8 cellular contexts compared by ENCODE assay signal in genomic region chr17:71975998-71976649, GRCh38.
DNase-seq lines count a peak whose midpoint lies in the region; ATAC-seq, FAIRE-seq and TF ChIP-seq lines count a peak whose summit lies in the region.

No MANE protein-coding gene starts in this region.

- no peaks in the 10 kb centered on the region for H3K4me1 ChIP-seq in ovary (ENCODE audit: insufficient read depth)

- no TSS peak for BruUV-seq in Calu3 (replicated peaks; lab: Mats Ljungman, UMichigan)

- H3K4me1 Mint-ChIP-seq in Calu3 (ENCODE audit: low read depth, unreplicated experiment), result peaks cover 10% of the 10 kb centered on the region

- no peak for FAIRE-seq in frontal cortex (lab: Jason Lieb, UNC)

- no peaks in the 10 kb centered on the region for H3K36me3 ChIP-seq in ovary

- H3K4me3 Mint-ChIP-seq in Calu3 (ENCODE audit: low read depth, unreplicated experiment), result peak overlapping the region; percentile 27

- H3K9me3 Mint-ChIP-seq in Calu3 (ENCODE audit: low read depth, unreplicated experiment), result peaks cover 2% of the 10 kb centered on the region

- H3K27me3 ChIP-seq in ovary, result no peaks in the 10 kb centered on the region

- peaks cover 3% of the 10 kb centered on the region for H3K36me3 Mint-ChIP-seq in Calu3 (ENCODE audit: insufficient read depth, unreplicated experiment)

- no peak overlapping the region for H3K27ac ChIP-seq in ovary

- no peak for TF ChIP-seq POLR2A in ovary (IDR thresholded peaks at IDR 0.05)

- intact Hi-C loops in Calu3 (cut with micrococcal nuclease; ENCODE audit: unreplicated experiment), result loop anchor here (10.0 kb wide), 1 partner anchor 139 kb away; no protein-coding TSS in a partner anchor
- intact Hi-C loops in ovary (cut with DNase I), result no loop called here

- no peak overlapping the region for H3K4me3 ChIP-seq in ovary

- CTCF ChIA-PET in Calu3 (lab: Charles Lee), result interaction anchor here (0.6 to 1.0 kb wide), 3 partner anchors 16 to 1209 kb away, joined by 3 to 9 read pairs (median 5); no protein-coding TSS in a partner anchor

- peak overlapping the region; percentile 13 for H3K27ac Mint-ChIP-seq in Calu3 (ENCODE audit: unreplicated experiment)

- H3K9me3 ChIP-seq in ovary, result no peaks in the 10 kb centered on the region

- ATAC-seq in SK-N-SH treated with all-trans-retinoic acid at 6 μM for 48 hours (peak; percentile 100), GM19328 (IDR thresholded peaks at IDR 0.05; ENCODE audit: unreplicated experiment) (no peak), HG03457 (IDR thresholded peaks at IDR 0.05; ENCODE audit: unreplicated experiment) (no peak), GM18502 (IDR thresholded peaks at IDR 0.05; ENCODE audit: poor library complexity, unreplicated experiment) (no peak)

- DNase-seq in Calu3 (peak; percentile 78), frontal cortex (ENCODE audit: low spot score in 2 of 2) (peak; percentile 10 to 58), ovary (peak; percentile 15 to 48 (median 38)), NCI-H2227 treated with DMSO at 0.1 percent for 48 hours (lab: John Stamatoyannopoulos, UW) (no peak)

- WGBS in ovary, 3 donors, result 33 to 53% (median 49%) methylated on average over 15 of the region's 15 CpGs

- H3K27me3 Mint-ChIP-seq in Calu3 (ENCODE audit: unreplicated experiment), result no peaks in the 10 kb centered on the region

- TF ChIP-seq CTCF in Calu3 (IDR thresholded peaks at IDR 0.05; ENCODE audit: unreplicated experiment), result no peak
- no peak for TF ChIP-seq CTCF in ovary (IDR thresholded peaks at IDR 0.05)

- no peak for TF ChIP-seq EP300 in ovary (IDR thresholded peaks at IDR 0.05)

TF ChIP-seq in SK-N-SH treated with all-trans-retinoic acid at 6 μM for 48 hours, 23 proteins besides CTCF, POLR2A, EP300 and RAD21:
- TF ChIP-seq TOX (CRISPR knock-in tag; IDR thresholded peaks at IDR 0.05; ENCODE audit: borderline replicate concordance) (no peak), ZFP3 (CRISPR knock-in tag; IDR thresholded peaks at IDR 0.05) (peak; percentile 57; the same call in 1 of the 2 replicates)
